In the genomic region with DNA sequence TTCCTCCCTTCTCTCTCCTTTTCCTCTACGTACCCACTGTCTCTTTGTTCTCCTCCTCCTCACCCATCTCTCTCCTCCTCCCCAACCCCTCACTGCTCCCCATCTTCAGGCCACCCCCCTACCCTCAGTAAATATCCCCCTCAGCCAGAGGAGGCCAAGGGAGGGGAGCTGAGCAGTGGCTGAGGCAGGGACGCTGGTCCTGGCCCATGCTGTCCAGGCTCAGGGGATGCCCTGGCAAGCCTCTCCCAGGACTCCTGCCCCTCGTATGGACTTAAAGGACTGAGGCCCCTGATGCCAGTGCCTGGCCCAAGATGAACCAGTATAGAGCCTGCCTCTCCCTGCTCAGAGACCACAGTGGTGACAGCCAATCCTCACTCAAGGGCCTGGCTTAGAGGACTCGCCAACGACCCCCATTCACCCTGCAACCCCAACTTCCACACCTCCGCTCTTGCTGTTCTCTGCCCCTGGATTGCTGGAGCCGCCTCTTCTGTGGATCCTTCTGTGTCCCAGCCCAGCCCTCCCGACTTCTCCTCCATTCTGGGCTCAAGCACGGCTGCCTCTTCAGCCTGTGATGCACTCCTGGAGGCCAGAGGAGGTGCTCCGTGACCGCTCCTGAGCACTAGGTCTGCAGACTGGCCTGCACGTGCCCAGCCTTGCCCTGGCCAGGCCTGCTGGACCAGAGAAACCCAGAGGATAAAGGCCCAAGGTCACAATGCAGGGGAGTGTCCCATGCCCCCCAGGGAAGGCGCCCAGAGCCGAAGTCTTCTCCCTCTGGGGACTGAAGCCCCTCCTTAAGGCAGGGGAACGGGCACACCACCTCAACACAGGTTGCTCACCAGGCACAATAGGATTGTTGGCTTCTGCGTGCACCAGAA, we compare ENCODE assay signal across 21 cellular contexts. TPM values are rescaled to one million over a fixed set of nuclear protein-coding genes. Genes with fewer than 3 reads are reported as not detected.
DNase-seq lines count a peak whose midpoint lies in the region; ATAC-seq, FAIRE-seq and TF ChIP-seq lines count a peak whose summit lies in the region.
"Had no signal": no experiment of that assay in that cellular context is flagged by ENCODE, and none has a peak within 500 bp of the region (broad histone marks: within the 10 kb centered on the region; RNA-seq: fewer than 3 reads in every experiment).

No MANE protein-coding gene starts in this region.

- intact Hi-C loops in dendritic cell treated with granulocyte-macrophage colony-stimulating factor and Interleukin-4, amounts not matched to agents 40 ng/mL and 50 ng/mL, for 4 days (cut with micrococcal nuclease): no loop called here
- intact Hi-C loops in posterior vena cava (cut with DNase I) (no loop called here), left colon (cut with DNase I, micrococcal nuclease) (no loop called here)

- peak overlapping the region in 1 of 4 donors; percentile 58 for H3K4me3 Mint-ChIP-seq in CD4-positive, CD25-positive, alpha-beta regulatory T cell
- no peak overlapping the region for H3K4me3 Mint-ChIP-seq in dendritic cell treated with granulocyte-macrophage colony-stimulating factor and Interleukin-4, amounts not matched to agents 40 ng/mL and 50 ng/mL, for 4 days
- H3K4me3 Mint-ChIP-seq: T-cell had no signal

- ATAC-seq in CD4-positive, CD25-positive, alpha-beta regulatory T cell (ENCODE audit: low read depth in 2 of 2): no peak
- no peak for ATAC-seq in left colon
- ATAC-seq: right cardiac atrium, T-cell had no signal

- no peaks in the 10 kb centered on the region for H3K27me3 Mint-ChIP-seq in CD4-positive, CD25-positive, alpha-beta regulatory T cell
- peaks cover 17% of the 10 kb centered on the region for H3K27me3 Mint-ChIP-seq in dendritic cell treated with granulocyte-macrophage colony-stimulating factor and Interleukin-4, amounts not matched to agents 40 ng/mL and 50 ng/mL, for 4 days
- H3K27me3 Mint-ChIP-seq: T-cell had no signal

- no peak overlapping the region for H3K4me3 ChIP-seq in CD4-positive, CD25-positive, alpha-beta regulatory T cell (ENCODE audit: low read depth, low read length)
- H3K4me3 ChIP-seq: ascending aorta, stomach, vagina had no signal

- H3K36me3 Mint-ChIP-seq in CD4-positive, CD25-positive, alpha-beta regulatory T cell: no peaks in the 10 kb centered on the region
- no peaks in the 10 kb centered on the region for H3K36me3 Mint-ChIP-seq in dendritic cell treated with granulocyte-macrophage colony-stimulating factor and Interleukin-4, amounts not matched to agents 40 ng/mL and 50 ng/mL, for 4 days (ENCODE audit: low read depth)
- H3K36me3 Mint-ChIP-seq: T-cell had no signal

- no peaks in the 10 kb centered on the region for H3K9me3 ChIP-seq in CD4-positive, CD25-positive, alpha-beta regulatory T cell (ENCODE audit: control insufficient read depth in 2 of 2, low read length in 2 of 2)
- H3K9me3 ChIP-seq: ascending aorta, Caco-2, vagina had no signal

- DNase-seq in CD4-positive, CD25-positive, alpha-beta regulatory T cell: no peak
- DNase-seq in GM12891 (ENCODE audit: insufficient read length, low spot score): no peak
- peak; percentile 61 for DNase-seq in posterior vena cava (ENCODE audit: low spot score)
- DNase-seq in left colon: no peak
- DNase-seq in mucosa of gallbladder (ENCODE audit: low spot score): no peak
- DNase-seq in cortex of kidney (lab: John Stamatoyannopoulos, UW): no peak
- DNase-seq: activated effector memory CD4-positive, alpha-beta T cell treated with Interleukin-2 at 50 U/mL for 16 hours; HCEC 1CT; hypothalamus; KBM-7; NCI-H2029 treated with DMSO at 0.1 percent for 48 hours; occipital lobe; right cardiac atrium; SHP77; stomach had no signal

- H3K27ac ChIP-seq in CD4-positive, CD25-positive, alpha-beta regulatory T cell (ENCODE audit: insufficient read depth, low read length, poor library complexity, severe bottlenecking): no peak overlapping the region
- H3K27ac ChIP-seq: ascending aorta, stomach, vagina had no signal

- no peak for TF ChIP-seq POLR2A in GM12891 (IDR thresholded peaks at IDR 0.05; ENCODE audit: low read depth, low read length)

- H3K4me1 Mint-ChIP-seq in CD4-positive, CD25-positive, alpha-beta regulatory T cell: peaks cover 9 to 79% (median 38%) of the 10 kb centered on the region in 4 donors
- peaks cover 84% of the 10 kb centered on the region for H3K4me1 Mint-ChIP-seq in dendritic cell treated with granulocyte-macrophage colony-stimulating factor and Interleukin-4, amounts not matched to agents 40 ng/mL and 50 ng/mL, for 4 days (ENCODE audit: low read depth)

- FAIRE-seq in GM12891 (lab: Jason Lieb, UNC): peak; percentile 9

- H3K27me3 ChIP-seq in CD4-positive, CD25-positive, alpha-beta regulatory T cell (ENCODE audit: control insufficient read depth, insufficient read depth, low read length): no peaks in the 10 kb centered on the region
- H3K27me3 ChIP-seq: ascending aorta, vagina had no signal

- H3K4me1 ChIP-seq in CD4-positive, CD25-positive, alpha-beta regulatory T cell (ENCODE audit: control insufficient read depth, insufficient read depth, low read length, poor library complexity, severe bottlenecking): peaks cover 49% of the 10 kb centered on the region
- H3K4me1 ChIP-seq: ascending aorta, Caco-2, stomach, vagina had no signal

- H3K9me3 Mint-ChIP-seq in CD4-positive, CD25-positive, alpha-beta regulatory T cell: no peaks in the 10 kb centered on the region
- no peaks in the 10 kb centered on the region for H3K9me3 Mint-ChIP-seq in dendritic cell treated with granulocyte-macrophage colony-stimulating factor and Interleukin-4, amounts not matched to agents 40 ng/mL and 50 ng/mL, for 4 days
- H3K9me3 Mint-ChIP-seq: T-cell had no signal

- no peaks in the 10 kb centered on the region for H3K36me3 ChIP-seq in CD4-positive, CD25-positive, alpha-beta regulatory T cell (ENCODE audit: control insufficient read depth, insufficient read depth, low read length)
- H3K36me3 ChIP-seq: ascending aorta, stomach, vagina had no signal

- peak overlapping the region in 2 of 3 donors; percentile 48 to 92 for H3K27ac Mint-ChIP-seq in CD4-positive, CD25-positive, alpha-beta regulatory T cell
- peak overlapping the region; percentile 27 for H3K27ac Mint-ChIP-seq in dendritic cell treated with granulocyte-macrophage colony-stimulating factor and Interleukin-4, amounts not matched to agents 40 ng/mL and 50 ng/mL, for 4 days

TF ChIP-seq in GM12891, 5 proteins besides CTCF, POLR2A, EP300 and RAD21:
- no peak for TF ChIP-seq TAF1 (IDR thresholded peaks at IDR 0.05; ENCODE audit: low read depth, low read length)
- TF ChIP-seq POLR2AphosphoS5 (IDR thresholded peaks at IDR 0.05; ENCODE audit: low read depth, low read length): no peak
- no peak for TF ChIP-seq POU2F2 (IDR thresholded peaks at IDR 0.05; ENCODE audit: low read depth, low read length)
- TF ChIP-seq SPI1 (IDR thresholded peaks at IDR 0.05; ENCODE audit: low read depth, low read length): no peak
- TF ChIP-seq PAX5 (IDR thresholded peaks at IDR 0.05; ENCODE audit: insufficient read depth, low read length, severe bottlenecking): no peak

RNA-seq across cellular contexts. Expression of a gene that starts 9.5 kb away (rescaled TPM):
- 566 TPM for total RNA-seq in CD4-positive, CD25-positive, alpha-beta regulatory T cell
- polyA plus RNA-seq in CD4-positive, CD25-positive, alpha-beta regulatory T cell: 10 to 100 TPM; 30.8 to 95.4 (median 44.5) TPM
- 84.2 TPM for polyA plus RNA-seq in GM12891 (2012; ENCODE audit: low read depth, missing spikeins)
- total RNA-seq in posterior vena cava: 1 to 10 TPM; 3.5 to 3.8 TPM
- 1 to 10 TPM; 1.7 to 1.9 TPM for total RNA-seq in left colon
- 11.3 TPM for total RNA-seq in mucosa of gallbladder

RNA-seq across cellular contexts. Expression of a gene that starts 16.4 kb away (rescaled TPM):
- total RNA-seq in CD4-positive, CD25-positive, alpha-beta regulatory T cell: 9.7 TPM
- polyA plus RNA-seq in CD4-positive, CD25-positive, alpha-beta regulatory T cell: under 1 TPM in 2 of 4 donors, not detected in 2; 0.23 to 0.39 TPM
- polyA plus RNA-seq in GM12891 (2012; ENCODE audit: low read depth, missing spikeins): 1.7 TPM
- total RNA-seq in posterior vena cava (not detected), left colon (under 1 TPM; 0.31 to 0.45 TPM), mucosa of gallbladder (not detected)
- total RNA-seq: ascending aorta, NCI-H460, occipital lobe, right cardiac atrium, stomach, vagina had no signal
- polyA plus RNA-seq: right cardiac atrium had no signal

RNA-seq across cellular contexts. Expression of a gene that starts 38.4 kb away (rescaled TPM):
- 1.0 TPM for total RNA-seq in CD4-positive, CD25-positive, alpha-beta regulatory T cell
- polyA plus RNA-seq in CD4-positive, CD25-positive, alpha-beta regulatory T cell: not detected
- polyA plus RNA-seq in GM12891 (2012; ENCODE audit: low read depth, missing spikeins): 0.18 TPM
- total RNA-seq in posterior vena cava (1 to 10 TPM; 4.1 to 7.1 TPM), left colon (under 1 TPM; 0.12 to 0.84 TPM), mucosa of gallbladder (0.95 TPM)
- total RNA-seq: NCI-H460, occipital lobe had no signal

RNA-seq across cellular contexts. Expression of a gene that starts 53.9 kb away (rescaled TPM):
- total RNA-seq in CD4-positive, CD25-positive, alpha-beta regulatory T cell: 97.2 TPM
- polyA plus RNA-seq in CD4-positive, CD25-positive, alpha-beta regulatory T cell: 100 to 1,000 TPM; 177 to 208 (median 197) TPM
- 81.9 TPM for polyA plus RNA-seq in GM12891 (2012; ENCODE audit: low read depth, missing spikeins)
- total RNA-seq in posterior vena cava: 10 to 100 TPM; 68.0 to 71.4 TPM
- 100 to 1,000 TPM; 125 to 127 TPM for total RNA-seq in left colon
- 117 TPM for total RNA-seq in mucosa of gallbladder

Comparison
In these comparisons a context has a peak if more than half of its experiments do, and no peak if none do; other contexts are left out.
1. RNA of a gene that starts 9.5 kb away (total RNA-seq): 566 TPM in CD4-positive, CD25-positive, alpha-beta regulatory T cell (single experiment); 11.3 TPM in mucosa of gallbladder (single experiment), 3.5 to 3.8 TPM in posterior vena cava and 1.7 to 1.9 TPM in left colon; every median in the first group is over 10 times any median in the second.